In genomic region chr13:82062772-82063171, GRCh38 we compare ENCODE assay signal across 17 cellular contexts.
"Had no signal": no experiment of that assay in that cellular context is flagged by ENCODE, and none has a peak within 500 bp of the region (broad histone marks: within the 10 kb centered on the region; RNA-seq: fewer than 3 reads in every experiment).

No MANE protein-coding gene starts in this region.

- H3K4me1 ChIP-seq: left ventricle myocardium inferior, pancreas, right lobe of liver, thyroid gland had no signal

- H3K4me3 ChIP-seq: left ventricle myocardium inferior, pancreas, right lobe of liver, smooth muscle cell, thyroid gland had no signal

- H3K27ac Mint-ChIP-seq: activated T-cell treated with anti-CD3 and anti-CD28 coated beads, Interleukin-2, amount 50 U/mL, for 72 hours; dendritic cell treated with granulocyte-macrophage colony-stimulating factor and Interleukin-4, amounts not matched to agents 40 ng/mL and 50 ng/mL, for 4 days; effector memory CD8-positive, alpha-beta T cell; memory B cell; T-helper 1 cell treated with Interleukin-12 subunit alpha and Interleukin-12 subunit beta and Interleukin-4 antibody, amounts not matched to agents 30 μg/mL and 1 μg/mL, for 36 hours had no signal

- H3K36me3 Mint-ChIP-seq: memory B cell had no signal

- H3K27me3 ChIP-seq: pancreas, right lobe of liver, thyroid gland had no signal

- H3K4me1 Mint-ChIP-seq: memory B cell had no signal

- DNase-seq: activated CD4-positive, alpha-beta T cell treated with anti-CD3 and anti-CD28 coated beads, Interleukin-2, amount 50 U/mL, for 4 hours; activated effector memory CD4-positive, alpha-beta T cell treated with anti-CD3 and anti-CD28 coated beads, Interleukin-2, amount 50 U/mL, for 16 hours; activated naive CD4-positive, alpha-beta T cell treated with anti-CD3 and anti-CD28 coated beads, Interleukin-2, amount 50 U/mL, for 16 hours; activated T-cell treated with anti-CD3 and anti-CD28 coated beads, Interleukin-2, amount 50 U/mL, for 72 hours; effector memory CD8-positive, alpha-beta T cell; foreskin melanocyte; left ventricle myocardium inferior; pancreas; right lobe of liver; stimulated activated CD4-positive, alpha-beta T cell treated with anti-CD3 and anti-CD28 coated beads, Interleukin-4, amount 100 ng/mL, for 24 hours; stimulated activated naive CD4-positive, alpha-beta T cell; thyroid gland had no signal

- H3K27me3 Mint-ChIP-seq: dendritic cell treated with granulocyte-macrophage colony-stimulating factor and Interleukin-4, amounts not matched to agents 40 ng/mL and 50 ng/mL, for 4 days; effector memory CD8-positive, alpha-beta T cell; memory B cell had no signal

- H3K9me3 ChIP-seq: pancreas, right lobe of liver, thyroid gland had no signal

- H3K4me3 Mint-ChIP-seq: activated T-cell treated with anti-CD3 and anti-CD28 coated beads, Interleukin-2, amount 50 U/mL, for 72 hours; dendritic cell treated with granulocyte-macrophage colony-stimulating factor and Interleukin-4, amounts not matched to agents 40 ng/mL and 50 ng/mL, for 4 days; effector memory CD8-positive, alpha-beta T cell; memory B cell; T-helper 1 cell treated with Interleukin-12 subunit alpha and Interleukin-12 subunit beta and Interleukin-4 antibody, amounts not matched to agents 30 μg/mL and 1 μg/mL, for 36 hours had no signal

- ATAC-seq: activated CD4-positive, CD25-positive, alpha-beta regulatory T cell treated with anti-CD3 and anti-CD28 coated beads, Interleukin-2, amount 50 U/mL, for 24 hours; activated T-cell treated with anti-CD3 and anti-CD28 coated beads, Interleukin-2, amount 50 U/mL, for 72 hours; effector memory CD8-positive, alpha-beta T cell; pancreas; right lobe of liver had no signal

- H3K36me3 ChIP-seq: left ventricle myocardium inferior, pancreas, right lobe of liver, thyroid gland had no signal

- H3K27ac ChIP-seq: left ventricle myocardium inferior, pancreas, right lobe of liver, thyroid gland had no signal
